ENCODE assay signal across 1 cellular context in the genomic region with DNA sequence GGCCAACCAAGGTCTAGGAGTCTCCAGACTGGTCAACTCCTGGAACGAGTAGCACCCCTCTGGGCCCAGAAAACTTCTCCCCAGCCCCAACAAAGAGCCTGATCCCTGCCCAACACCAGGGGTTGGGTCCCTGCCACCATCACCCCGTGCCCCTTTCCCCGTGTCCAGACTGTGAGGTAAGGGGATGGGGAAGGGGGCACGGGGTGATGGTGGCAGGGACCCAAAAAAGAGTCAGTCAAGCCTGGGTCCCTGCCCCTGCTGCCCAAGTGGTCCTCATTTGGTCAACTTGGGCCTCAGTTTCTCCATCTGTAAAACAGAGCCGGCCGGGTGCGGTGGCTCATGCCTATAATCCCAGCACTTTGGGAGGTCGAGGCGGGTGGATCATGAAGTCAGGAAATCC.
TF ChIP-seq lines count a peak whose summit lies in the region.

No MANE protein-coding gene starts in this region.

TF ChIP-seq in IMR-90, 13 proteins besides CTCF, POLR2A, EP300 and RAD21:
- TF ChIP-seq, protein P1, sequence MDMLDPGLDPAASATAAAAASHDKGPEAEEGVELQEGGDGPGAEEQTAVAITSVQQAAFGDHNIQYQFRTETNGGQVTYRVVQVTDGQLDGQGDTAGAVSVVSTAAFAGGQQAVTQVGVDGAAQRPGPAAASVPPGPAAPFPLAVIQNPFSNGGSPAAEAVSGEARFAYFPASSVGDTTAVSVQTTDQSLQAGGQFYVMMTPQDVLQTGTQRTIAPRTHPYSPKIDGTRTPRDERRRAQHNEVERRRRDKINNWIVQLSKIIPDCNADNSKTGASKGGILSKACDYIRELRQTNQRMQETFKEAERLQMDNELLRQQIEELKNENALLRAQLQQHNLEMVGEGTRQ (IDR thresholded peaks at IDR 0.05; ENCODE audit: low read depth, low read length), result no peak
- TF ChIP-seq CHD1 (IDR thresholded peaks at IDR 0.05; ENCODE audit: low read depth, low read length) (no peak), RFX5 (IDR thresholded peaks at IDR 0.05; ENCODE audit: low read depth, low read length) (no peak), BHLHE40 (IDR thresholded peaks at IDR 0.05; ENCODE audit: low read depth, low read length) (no peak), MAZ (IDR thresholded peaks at IDR 0.05; ENCODE audit: borderline replicate concordance, low read depth, low read length) (no peak), FOS (IDR thresholded peaks at IDR 0.05; ENCODE audit: low read depth, low read length) (no peak), RCOR1 (IDR thresholded peaks at IDR 0.05; ENCODE audit: insufficient replicate concordance, low read length) (no peak), NFE2L2 (IDR thresholded peaks at IDR 0.05; ENCODE audit: low read depth, low read length) (no peak), CEBPB (IDR thresholded peaks at IDR 0.05; ENCODE audit: low read depth, low read length) (no peak), MXI1 (IDR thresholded peaks at IDR 0.05; ENCODE audit: borderline replicate concordance, low read depth, low read length) (no peak), SMC3 (IDR thresholded peaks at IDR 0.05; ENCODE audit: low read depth, low read length) (no peak), MAFK (IDR thresholded peaks at IDR 0.05; ENCODE audit: low read depth, low read length) (no peak)
- TF ChIP-seq, protein P2, sequence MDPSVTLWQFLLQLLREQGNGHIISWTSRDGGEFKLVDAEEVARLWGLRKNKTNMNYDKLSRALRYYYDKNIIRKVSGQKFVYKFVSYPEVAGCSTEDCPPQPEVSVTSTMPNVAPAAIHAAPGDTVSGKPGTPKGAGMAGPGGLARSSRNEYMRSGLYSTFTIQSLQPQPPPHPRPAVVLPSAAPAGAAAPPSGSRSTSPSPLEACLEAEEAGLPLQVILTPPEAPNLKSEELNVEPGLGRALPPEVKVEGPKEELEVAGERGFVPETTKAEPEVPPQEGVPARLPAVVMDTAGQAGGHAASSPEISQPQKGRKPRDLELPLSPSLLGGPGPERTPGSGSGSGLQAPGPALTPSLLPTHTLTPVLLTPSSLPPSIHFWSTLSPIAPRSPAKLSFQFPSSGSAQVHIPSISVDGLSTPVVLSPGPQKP (IDR thresholded peaks at IDR 0.05; ENCODE audit: borderline replicate concordance, low read depth, low read length), result no peak
